Comparison of ENCODE assay signal across 11 cellular contexts in genomic region chr7:112160130-112160770, GRCh38. TPM values are rescaled to one million over a fixed set of nuclear protein-coding genes. Genes with fewer than 3 reads are reported as not detected.
A peak's percentile ranks its signal among the peaks of the same experiment; 100 is the strongest.
DNase-seq lines count a peak whose midpoint lies in the region; ATAC-seq and TF ChIP-seq lines count a peak whose summit lies in the region.
"Had no signal": no experiment of that assay in that cellular context is flagged by ENCODE, and none has a peak within 500 bp of the region (broad histone marks: within the 10 kb centered on the region; RNA-seq: fewer than 3 reads in every experiment).

No MANE protein-coding gene starts in this region.

- in situ Hi-C loops in mammary epithelial cell (cut with MboI; ENCODE audit: low sequenced_read_pairs in 2 of 2): no loop called here

- H3K9me3 ChIP-seq in left ventricle myocardium inferior (replicated peaks) (no peaks in the 10 kb centered on the region), right atrium auricular region (no peaks in the 10 kb centered on the region), mammary epithelial cell (replicated peaks; ENCODE audit: insufficient read depth, low read length) (no peaks in the 10 kb centered on the region), right lobe of liver (no peaks in the 10 kb centered on the region), WERI-Rb-1 (ENCODE audit: severe bottlenecking) (no peaks in the 10 kb centered on the region)

- H3K9ac ChIP-seq in mammary epithelial cell (ENCODE audit: insufficient read depth, low read length): no peak overlapping the region

- no peak overlapping the region for H2AFZ ChIP-seq in mammary epithelial cell (ENCODE audit: low read depth, low read length)

- H3K4me1 ChIP-seq in left ventricle myocardium inferior (peaks cover 62% of the 10 kb centered on the region), right atrium auricular region (peaks cover 0 to 39% of the 10 kb centered on the region in 2 donors), mammary epithelial cell (ENCODE audit: insufficient read depth, low read length) (peaks cover 12% of the 10 kb centered on the region), right lobe of liver (peaks cover 0 to 37% (median 20%) of the 10 kb centered on the region in 4 donors)

- H3K27me3 ChIP-seq in left ventricle myocardium inferior (ENCODE audit: low read depth) (no peaks in the 10 kb centered on the region), right atrium auricular region (no peaks in the 10 kb centered on the region), mammary epithelial cell (ENCODE audit: insufficient read depth, low read length) (no peaks in the 10 kb centered on the region), right lobe of liver (no peaks in the 10 kb centered on the region), WERI-Rb-1 (ENCODE audit: insufficient read depth, low read depth, severe bottlenecking) (no peaks in the 10 kb centered on the region)

- TF ChIP-seq CTCF in left ventricle myocardium inferior (IDR thresholded peaks at IDR 0.05; ENCODE audit: borderline replicate concordance) (no peak), right atrium auricular region (IDR thresholded peaks at IDR 0.05) (no peak), mammary epithelial cell (conservative IDR thresholded peaks at IDR 0.05 in 1 of 2, IDR thresholded peaks at IDR 0.05 in 1 of 2; ENCODE audit: extremely low read depth in 1 of 2, insufficient read depth in 1 of 2, low read depth in 1 of 2, low read length in 2 of 2) (no peak), right lobe of liver (IDR thresholded peaks at IDR 0.05) (no peak), WERI-Rb-1 (IDR thresholded peaks at IDR 0.05; ENCODE audit: low read depth, low read length) (no peak)

- WGBS in mammary epithelial cell (ENCODE audit: low coverage, missing lambda C conversion rate): 93% methylated on average over 2 of the region's 2 CpGs
- 25% methylated on average over 2 of the region's 2 CpGs for WGBS in right lobe of liver (ENCODE audit: insufficient coverage, low coverage, low lambda C conversion rate, missing lambda C conversion rate)

- H3K36me3 ChIP-seq in left ventricle myocardium inferior: no peaks in the 10 kb centered on the region
- no peaks in the 10 kb centered on the region for H3K36me3 ChIP-seq in right atrium auricular region
- no peaks in the 10 kb centered on the region for H3K36me3 ChIP-seq in mammary epithelial cell (ENCODE audit: insufficient read depth, low read length)
- H3K36me3 ChIP-seq in right lobe of liver: no peaks in the 10 kb centered on the region
- H3K36me3 ChIP-seq in WERI-Rb-1: no peaks in the 10 kb centered on the region

- no peak overlapping the region for H3K4me2 ChIP-seq in mammary epithelial cell (ENCODE audit: insufficient read depth, low read depth, low read length)

- DNase-seq in left ventricle myocardium inferior (no peak), right atrium auricular region (ENCODE audit: low spot score) (no peak), mammary epithelial cell (peak; percentile 12), right lobe of liver (no peak), amygdala (lab: John Stamatoyannopoulos, UW) (no peak), WERI-Rb-1 (no peak), RPMI8226 (no peak)
- DNase-seq in activated naive CD4-positive, alpha-beta T cell treated with anti-CD3 and anti-CD28 coated beads, Interleukin-2, amount 50 U/mL, for 16 hours: no peak
- DNase-seq: activated effector memory CD4-positive, alpha-beta T cell treated with Interleukin-2 at 50 U/mL for 16 hours; NCI-H2081 treated with DMSO at 0.1 percent for 48 hours; nucleus accumbens had no signal

- BruUV-seq in mammary epithelial cell (replicated peaks; lab: Mats Ljungman, UMichigan): no TSS peak

- CTCF ChIA-PET in mammary epithelial cell (lab: Charles Lee; ENCODE audit: low non-redundant PET): no interaction called here

- peaks cover 34% of the 10 kb centered on the region for H3K79me2 ChIP-seq in mammary epithelial cell (ENCODE audit: insufficient read depth, low read length)

- H3K27ac ChIP-seq in left ventricle myocardium inferior (replicated peaks) (peak overlapping the region; percentile 42), right atrium auricular region (no peak overlapping the region), mammary epithelial cell (ENCODE audit: insufficient read depth, low read depth, low read length) (no peak overlapping the region), right lobe of liver (peak overlapping the region in 1 of 3 donors; percentile 13), WERI-Rb-1 (no peak overlapping the region)

- no peak overlapping the region for H3K4me3 ChIP-seq in left ventricle myocardium inferior
- no peak overlapping the region for H3K4me3 ChIP-seq in right atrium auricular region
- H3K4me3 ChIP-seq in mammary epithelial cell (replicated peaks in 1 of 3; ENCODE audit: insufficient read depth in 1 of 3, low read depth in 2 of 3, low read length in 3 of 3): no peak overlapping the region
- no peak overlapping the region for H3K4me3 ChIP-seq in right lobe of liver
- no peak overlapping the region for H3K4me3 ChIP-seq in WERI-Rb-1 (ENCODE audit: low read depth, low read length)

- peak; percentile 17 to 69 (median 49) for ATAC-seq in right lobe of liver

- intact Hi-C loops in left ventricle myocardium inferior (cut with micrococcal nuclease) (no loop called here), mammary epithelial cell (cut with micrococcal nuclease) (no loop called here), right lobe of liver (cut with DNase I) (no loop called here)

- TF ChIP-seq POLR2A in right lobe of liver (IDR thresholded peaks at IDR 0.05): no peak

- dilution Hi-C loops in mammary epithelial cell (cut with HindIII; ENCODE audit: low sequenced_read_pairs): no loop called here

- no peaks in the 10 kb centered on the region for H4K20me1 ChIP-seq in mammary epithelial cell (ENCODE audit: insufficient read depth, low read length)

RNA-seq across cellular contexts. Expression of gene DOCK4, which starts 45.9 kb away (rescaled TPM):
- total RNA-seq in left ventricle myocardium inferior (15.2 TPM), right atrium auricular region (10 to 100 TPM; 12.3 to 17.8 TPM), mammary epithelial cell (10 to 100 TPM in 1 of 2 donors, 1 to 10 TPM in 1; 7.5 to 22.2 TPM), right lobe of liver (10 to 100 TPM in 5 of 6 experiments, 1 to 10 TPM in 1; 9.4 to 29.9 (median 22.8) TPM)
- 8.7 TPM for polyA plus RNA-seq in mammary epithelial cell
- polyA minus RNA-seq in mammary epithelial cell: 58.4 TPM

RNA-seq across cellular contexts. Expression of gene ZNF277, which starts 46.2 kb away (rescaled TPM):
- 14.6 TPM for total RNA-seq in left ventricle myocardium inferior
- 10 to 100 TPM; 15.9 to 29.8 TPM for total RNA-seq in right atrium auricular region
- total RNA-seq in mammary epithelial cell: 10 to 100 TPM; 18.9 to 36.0 TPM
- polyA plus RNA-seq in mammary epithelial cell: 11.8 TPM
- polyA minus RNA-seq in mammary epithelial cell: not detected
- total RNA-seq in right lobe of liver: 10 to 100 TPM; 11.2 to 20.9 (median 13.1) TPM
